ENCODE assay signal across 19 cellular contexts in the genomic region with DNA sequence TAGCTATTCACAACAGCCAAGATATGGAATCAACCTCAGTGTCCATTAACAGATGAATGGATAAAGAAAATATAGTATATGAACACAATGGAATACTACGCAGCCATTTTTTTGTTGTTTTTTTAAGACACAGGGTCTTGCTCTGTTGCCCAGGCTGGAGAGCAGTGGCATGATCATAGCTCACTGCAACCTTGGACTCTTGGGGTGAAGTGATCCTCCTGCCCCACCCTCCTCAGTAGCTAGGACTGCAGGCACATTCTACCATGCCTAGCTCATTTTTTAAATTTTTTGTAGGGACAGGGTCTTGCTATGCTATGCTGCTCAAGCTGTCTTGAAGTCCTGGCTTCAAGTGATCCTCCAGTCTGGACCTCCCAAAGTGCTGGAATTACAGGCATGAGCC.
"Had no signal": no experiment of that assay in that cellular context is flagged by ENCODE, and none has a peak within 500 bp of the region (broad histone marks: within the 10 kb centered on the region; RNA-seq: fewer than 3 reads in every experiment).

No MANE protein-coding gene starts in this region.

- H3K36me3 ChIP-seq: esophagus squamous epithelium, gastroesophageal sphincter, ovary, right atrium auricular region, tibial artery, upper lobe of left lung, uterus had no signal

- H3K4me3 ChIP-seq: esophagus squamous epithelium, gastroesophageal sphincter, lung, ovary, right atrium auricular region, tibial artery, upper lobe of left lung, uterus had no signal

- ATAC-seq: effector memory CD8-positive, alpha-beta T cell; gastroesophageal sphincter; left cardiac atrium; left ventricle myocardium superior; naive thymus-derived CD8-positive, alpha-beta T cell; stimulated activated memory B cell treated with anti-CD40 and anti-IgM and Interleukin-4, amounts not matched to agents 10 μg/mL and 1 μg/mL and 100 μg/mL, for 72 hours had no signal

- DNase-seq: effector memory CD8-positive, alpha-beta T cell; esophagus squamous epithelium; foreskin fibroblast; glutamatergic neuron; immature natural killer cell; left cardiac atrium; left ventricle myocardium superior; naive thymus-derived CD8-positive, alpha-beta T cell; ovary; stimulated activated CD4-positive, alpha-beta T cell treated with anti-CD3 and anti-CD28 coated beads, Interleukin-4, amount 100 ng/mL, for 1 hour; tibial artery; upper lobe of left lung; uterus had no signal

- H3K4me1 ChIP-seq: esophagus squamous epithelium, gastroesophageal sphincter, tibial artery, uterus had no signal

- FAIRE-seq: colon, keratinocyte had no signal

- H3K9me3 ChIP-seq: ovary had no signal

- H3K27me3 ChIP-seq: esophagus squamous epithelium, gastroesophageal sphincter, ovary, right atrium auricular region, tibial artery, upper lobe of left lung, uterus had no signal

- H3K27ac ChIP-seq: esophagus squamous epithelium, gastroesophageal sphincter, ovary, right atrium auricular region, tibial artery, upper lobe of left lung, uterus had no signal
